Comparison of ENCODE assay signal across 16 cellular contexts in the genomic region with DNA sequence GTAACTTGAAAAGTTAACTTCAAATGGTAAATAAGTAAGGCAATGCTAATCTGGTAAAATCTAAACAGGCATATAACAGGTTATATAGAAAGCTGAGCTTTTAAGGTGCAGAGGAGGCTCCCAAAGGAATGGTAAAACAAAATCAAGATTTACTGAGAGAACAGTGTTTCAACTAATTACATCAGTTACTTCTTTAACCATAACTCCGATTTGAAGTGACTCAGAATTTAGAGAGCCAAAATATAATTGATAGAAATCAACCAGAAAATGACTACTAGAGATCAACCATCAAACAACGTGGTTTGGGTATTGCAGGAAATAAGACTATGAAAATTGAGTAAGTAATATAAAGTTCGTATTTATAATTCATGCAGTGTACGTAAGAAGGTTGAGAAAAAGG. TPM values are rescaled to one million over a fixed set of nuclear protein-coding genes. Genes with fewer than 3 reads are reported as not detected.
DNase-seq lines count a peak whose midpoint lies in the region; ATAC-seq and TF ChIP-seq lines count a peak whose summit lies in the region.
"Had no signal": no experiment of that assay in that cellular context is flagged by ENCODE, and none has a peak within 500 bp of the region (broad histone marks: within the 10 kb centered on the region; RNA-seq: fewer than 3 reads in every experiment).

No MANE protein-coding gene starts in this region.

- no peaks in the 10 kb centered on the region for H3K27me3 ChIP-seq in CD8-positive, alpha-beta T cell (ENCODE audit: insufficient read depth, low read length)
- no peaks in the 10 kb centered on the region for H3K27me3 ChIP-seq in naive thymus-derived CD4-positive, alpha-beta T cell (ENCODE audit: control insufficient read depth in 2 of 2, insufficient read depth in 2 of 2, low read length in 2 of 2)
- H3K27me3 ChIP-seq: spleen, uterus had no signal

- no peak for DNase-seq in CD8-positive, alpha-beta T cell
- DNase-seq in activated T-helper 2 cell treated with anti-CD3 and anti-CD28 coated beads, Interferon-gamma antibody, Interleukin-2, Interleukin-4, amounts not matched to agents 10 μg/mL and 5 μg/mL and 100 μg/mL, durations not matched to agents 14 hours and 24 hours and 36 hours (ENCODE audit: low spot score) = no peak
- DNase-seq in naive thymus-derived CD4-positive, alpha-beta T cell = no peak
- DNase-seq in RWPE1 (ENCODE audit: low spot score) = no peak
- no peak for DNase-seq in mucosa of gallbladder (ENCODE audit: low spot score)
- no peak for DNase-seq in cerebellum (ENCODE audit: low spot score)
- DNase-seq: C1 segment of cervical spinal cord, HFFc6, KBM-7, left colon, NCI-H1417 treated with DMSO at 0.1 percent for 48 hours, spleen, uterus, WERI-Rb-1 had no signal

- no peaks in the 10 kb centered on the region for H3K9me3 ChIP-seq in CD8-positive, alpha-beta T cell (ENCODE audit: low read length)
- no peaks in the 10 kb centered on the region for H3K9me3 ChIP-seq in naive thymus-derived CD4-positive, alpha-beta T cell (ENCODE audit: control insufficient read depth in 2 of 3, low read length in 3 of 3)
- H3K9me3 ChIP-seq: spleen, uterus had no signal

- TF ChIP-seq CTCF in CD8-positive, alpha-beta T cell (IDR thresholded peaks at IDR 0.05) = no peak
- TF ChIP-seq CTCF in RWPE1 (conservative IDR thresholded peaks at IDR 0.05; ENCODE audit: low read depth) = no peak

- H3K27ac ChIP-seq in CD8-positive, alpha-beta T cell (ENCODE audit: low read depth, low read length) = no peak overlapping the region
- H3K27ac ChIP-seq in naive thymus-derived CD4-positive, alpha-beta T cell (ENCODE audit: low read depth, low read length) = peak overlapping the region; percentile 20
- no peak overlapping the region for H3K27ac ChIP-seq in RWPE1
- H3K27ac ChIP-seq: spleen, uterus, WERI-Rb-1 had no signal

- H3K9me3 Mint-ChIP-seq in CD8-positive, alpha-beta T cell = no peaks in the 10 kb centered on the region
- no peaks in the 10 kb centered on the region for H3K9me3 Mint-ChIP-seq in IgD-negative memory B cell
- no peaks in the 10 kb centered on the region for H3K9me3 Mint-ChIP-seq in activated T-helper 2 cell treated with anti-CD3 and anti-CD28 coated beads, Interferon-gamma antibody, Interleukin-2, Interleukin-4, amounts not matched to agents 10 μg/mL and 5 μg/mL and 100 μg/mL, durations not matched to agents 14 hours and 24 hours and 36 hours
- H3K9me3 Mint-ChIP-seq in naive thymus-derived CD4-positive, alpha-beta T cell = no peaks in the 10 kb centered on the region
- H3K9me3 Mint-ChIP-seq: HFFc6 had no signal

- peaks cover 3% of the 10 kb centered on the region for H3K36me3 ChIP-seq in CD8-positive, alpha-beta T cell (ENCODE audit: insufficient read depth, low read length)
- peaks cover 0 to 7% (median 0%) of the 10 kb centered on the region in 3 experiments for H3K36me3 ChIP-seq in naive thymus-derived CD4-positive, alpha-beta T cell (ENCODE audit: control insufficient read depth in 2 of 3, insufficient read depth in 3 of 3, low read length in 3 of 3)
- H3K36me3 ChIP-seq: uterus had no signal

- no peak overlapping the region for H3K4me3 ChIP-seq in CD8-positive, alpha-beta T cell (ENCODE audit: low read depth, low read length)
- no peak overlapping the region for H3K4me3 ChIP-seq in naive thymus-derived CD4-positive, alpha-beta T cell (ENCODE audit: low read length)
- H3K4me3 ChIP-seq: spleen, uterus had no signal

- peaks cover 61% of the 10 kb centered on the region for H3K4me1 ChIP-seq in CD8-positive, alpha-beta T cell (ENCODE audit: insufficient read depth, low read length)
- H3K4me1 ChIP-seq in naive thymus-derived CD4-positive, alpha-beta T cell (ENCODE audit: control insufficient read depth in 2 of 2, insufficient read depth in 2 of 2, low read length in 2 of 2) = peaks cover 58 to 61% of the 10 kb centered on the region in 2 donors

- H3K4me1 Mint-ChIP-seq in CD8-positive, alpha-beta T cell (ENCODE audit: low read depth) = peaks cover 82% of the 10 kb centered on the region
- H3K4me1 Mint-ChIP-seq in IgD-negative memory B cell = peaks cover 58 to 60% (median 59%) of the 10 kb centered on the region in 3 donors
- peaks cover 63% of the 10 kb centered on the region for H3K4me1 Mint-ChIP-seq in activated T-helper 2 cell treated with anti-CD3 and anti-CD28 coated beads, Interferon-gamma antibody, Interleukin-2, Interleukin-4, amounts not matched to agents 10 μg/mL and 5 μg/mL and 100 μg/mL, durations not matched to agents 14 hours and 24 hours and 36 hours (ENCODE audit: low read depth)
- H3K4me1 Mint-ChIP-seq in naive thymus-derived CD4-positive, alpha-beta T cell = peaks cover 53 to 87% (median 74%) of the 10 kb centered on the region in 7 donors

- H3K27me3 Mint-ChIP-seq in CD8-positive, alpha-beta T cell (ENCODE audit: low read depth) = no peaks in the 10 kb centered on the region
- no peaks in the 10 kb centered on the region for H3K27me3 Mint-ChIP-seq in IgD-negative memory B cell
- no peaks in the 10 kb centered on the region for H3K27me3 Mint-ChIP-seq in activated T-helper 2 cell treated with anti-CD3 and anti-CD28 coated beads, Interferon-gamma antibody, Interleukin-2, Interleukin-4, amounts not matched to agents 10 μg/mL and 5 μg/mL and 100 μg/mL, durations not matched to agents 14 hours and 24 hours and 36 hours (ENCODE audit: low read depth)
- no peaks in the 10 kb centered on the region for H3K27me3 Mint-ChIP-seq in naive thymus-derived CD4-positive, alpha-beta T cell

- ATAC-seq in CD8-positive, alpha-beta T cell = peak; percentile 57
- no peak for ATAC-seq in naive thymus-derived CD4-positive, alpha-beta T cell
- ATAC-seq: left colon, SK-N-SH treated with all-trans-retinoic acid at 6 μM for 48 hours had no signal

- H3K27ac Mint-ChIP-seq in CD8-positive, alpha-beta T cell = peak overlapping the region; percentile 58
- H3K27ac Mint-ChIP-seq in IgD-negative memory B cell = peak overlapping the region in 2 of 3 donors; percentile 14 to 46
- H3K27ac Mint-ChIP-seq in activated T-helper 2 cell treated with anti-CD3 and anti-CD28 coated beads, Interferon-gamma antibody, Interleukin-2, Interleukin-4, amounts not matched to agents 10 μg/mL and 5 μg/mL and 100 μg/mL, durations not matched to agents 14 hours and 24 hours and 36 hours = peak overlapping the region; percentile 28
- peak overlapping the region; percentile 5 to 81 (median 48) for H3K27ac Mint-ChIP-seq in naive thymus-derived CD4-positive, alpha-beta T cell
- H3K27ac Mint-ChIP-seq: HFFc6 had no signal

- POLR2A ChIA-PET in CD8-positive, alpha-beta T cell (lab: Charles Lee) = no interaction called here
- POLR2A ChIA-PET in naive thymus-derived CD4-positive, alpha-beta T cell (lab: Charles Lee) = interaction anchor here (2.0 kb wide), 1 partner anchor 57 kb away, joined by 5 read pairs; a partner anchor contains a TSS
- POLR2A ChIA-PET in RWPE1 (lab: Yijun Ruan, JAX; ENCODE audit: low non-redundant PET) = no interaction called here

- H3K4me3 Mint-ChIP-seq in CD8-positive, alpha-beta T cell = peak overlapping the region; percentile 70
- peak overlapping the region in 3 of 4 donors; percentile 18 to 43 (median 21) for H3K4me3 Mint-ChIP-seq in IgD-negative memory B cell
- H3K4me3 Mint-ChIP-seq in activated T-helper 2 cell treated with anti-CD3 and anti-CD28 coated beads, Interferon-gamma antibody, Interleukin-2, Interleukin-4, amounts not matched to agents 10 μg/mL and 5 μg/mL and 100 μg/mL, durations not matched to agents 14 hours and 24 hours and 36 hours (ENCODE audit: low read depth) = peak overlapping the region; percentile 3
- H3K4me3 Mint-ChIP-seq in naive thymus-derived CD4-positive, alpha-beta T cell = peak overlapping the region; percentile 31 to 100 (median 64)
- H3K4me3 Mint-ChIP-seq: HFFc6 had no signal

- peaks cover 32% of the 10 kb centered on the region for H3K36me3 Mint-ChIP-seq in CD8-positive, alpha-beta T cell
- H3K36me3 Mint-ChIP-seq in IgD-negative memory B cell = peaks cover 8% of the 10 kb centered on the region
- H3K36me3 Mint-ChIP-seq in activated T-helper 2 cell treated with anti-CD3 and anti-CD28 coated beads, Interferon-gamma antibody, Interleukin-2, Interleukin-4, amounts not matched to agents 10 μg/mL and 5 μg/mL and 100 μg/mL, durations not matched to agents 14 hours and 24 hours and 36 hours (ENCODE audit: low read depth) = peaks cover 42% of the 10 kb centered on the region
- H3K36me3 Mint-ChIP-seq in naive thymus-derived CD4-positive, alpha-beta T cell = peaks cover 0 to 13% (median 11%) of the 10 kb centered on the region in 5 donors

- CTCF ChIA-PET in CD8-positive, alpha-beta T cell (lab: Charles Lee) = interaction anchor here (2.3 kb wide), 1 partner anchor 58 kb away, joined by 7 read pairs; a partner anchor contains a TSS
- CTCF ChIA-PET in naive thymus-derived CD4-positive, alpha-beta T cell (lab: Charles Lee) = no interaction called here
- CTCF ChIA-PET in RWPE1 (lab: Yijun Ruan, JAX) = no interaction called here

- intact Hi-C loops in CD8-positive, alpha-beta T cell (cut with DNase I, micrococcal nuclease) = no loop called here
- intact Hi-C loops in activated T-helper 2 cell treated with anti-CD3 and anti-CD28 coated beads, Interferon-gamma antibody, Interleukin-2, Interleukin-4, amounts not matched to agents 10 μg/mL and 5 μg/mL and 100 μg/mL, durations not matched to agents 14 hours and 24 hours and 36 hours (cut with micrococcal nuclease) = no loop called here
- intact Hi-C loops in naive thymus-derived CD4-positive, alpha-beta T cell (cut with micrococcal nuclease) = no loop called here

RNA-seq across cellular contexts. Expression of a gene that starts 6.9 kb away (rescaled TPM):
- total RNA-seq in CD8-positive, alpha-beta T cell = 100 to 1,000 TPM; 410 TPM
- 87.9 TPM for polyA plus RNA-seq in IgD-negative memory B cell
- total RNA-seq in activated T-helper 2 cell treated with anti-CD3 and anti-CD28 coated beads, Interferon-gamma antibody, Interleukin-2, Interleukin-4, amounts not matched to agents 10 μg/mL and 5 μg/mL and 100 μg/mL, durations not matched to agents 14 hours and 24 hours and 36 hours = 143 and 156 TPM in 2 replicates
- total RNA-seq in naive thymus-derived CD4-positive, alpha-beta T cell = 100 to 1,000 TPM; 161 to 299 (median 167) TPM
- polyA plus RNA-seq in naive thymus-derived CD4-positive, alpha-beta T cell = 100 to 1,000 TPM; 115 TPM
- 146 TPM for total RNA-seq in mucosa of gallbladder
- total RNA-seq in cerebellum = 186 TPM

RNA-seq across cellular contexts. Expression of a gene that starts 36.0 kb away (rescaled TPM):
- 1 to 10 TPM in 1 of 2 experiments, under 1 TPM in 1; 0.89 to 1.4 TPM for total RNA-seq in CD8-positive, alpha-beta T cell
- polyA plus RNA-seq in IgD-negative memory B cell = not detected
- 0.23 and 0.57 TPM in 2 replicates for total RNA-seq in activated T-helper 2 cell treated with anti-CD3 and anti-CD28 coated beads, Interferon-gamma antibody, Interleukin-2, Interleukin-4, amounts not matched to agents 10 μg/mL and 5 μg/mL and 100 μg/mL, durations not matched to agents 14 hours and 24 hours and 36 hours
- 1 to 10 TPM in 1 of 5 experiments, under 1 TPM in 4; 0.22 to 1.2 (median 0.34) TPM for total RNA-seq in naive thymus-derived CD4-positive, alpha-beta T cell
- under 1 TPM; 0.18 to 0.48 TPM for polyA plus RNA-seq in naive thymus-derived CD4-positive, alpha-beta T cell
- total RNA-seq in mucosa of gallbladder (2.4 TPM), cerebellum (34.6 TPM)

RNA-seq across cellular contexts. Expression of a gene that starts 58.1 kb away (rescaled TPM):
- total RNA-seq in CD8-positive, alpha-beta T cell = 10 to 100 TPM in 1 of 2 experiments, 1 to 10 TPM in 1; 9.8 to 10.2 TPM
- 18.6 TPM for polyA plus RNA-seq in IgD-negative memory B cell
- 57.4 and 59.0 TPM in 2 replicates for total RNA-seq in activated T-helper 2 cell treated with anti-CD3 and anti-CD28 coated beads, Interferon-gamma antibody, Interleukin-2, Interleukin-4, amounts not matched to agents 10 μg/mL and 5 μg/mL and 100 μg/mL, durations not matched to agents 14 hours and 24 hours and 36 hours
- total RNA-seq in naive thymus-derived CD4-positive, alpha-beta T cell = 10 to 100 TPM; 17.8 to 54.8 (median 35.0) TPM
- 10 to 100 TPM; 23.8 to 27.4 TPM for polyA plus RNA-seq in naive thymus-derived CD4-positive, alpha-beta T cell
- total RNA-seq in mucosa of gallbladder = 66.8 TPM
- total RNA-seq in cerebellum = 47.7 TPM

Comparison
In these comparisons a context has a peak if more than half of its experiments do, and no peak if none do; other contexts are left out.
1. H3K4me3 Mint-ChIP-seq: peak in every context shown above with its lines; median percentile 70 in CD8-positive, alpha-beta T cell; 64 in naive thymus-derived CD4-positive, alpha-beta T cell; 21 in IgD-negative memory B cell; 3 in activated T-helper 2 cell treated with anti-CD3 and anti-CD28 coated beads, Interferon-gamma antibody, Interleukin-2, Interleukin-4, amounts not matched to agents 10 μg/mL and 5 μg/mL and 100 μg/mL, durations not matched to agents 14 hours and 24 hours and 36 hours.
2. RNA of a gene that starts 36.0 kb away (total RNA-seq): 34.6 TPM in cerebellum (single experiment); 2.4 TPM in mucosa of gallbladder (single experiment), 0.89 to 1.4 TPM in CD8-positive, alpha-beta T cell, 0.23 to 0.57 TPM in activated T-helper 2 cell treated with anti-CD3 and anti-CD28 coated beads, Interferon-gamma antibody, Interleukin-2, Interleukin-4, amounts not matched to agents 10 μg/mL and 5 μg/mL and 100 μg/mL, durations not matched to agents 14 hours and 24 hours and 36 hours and 0.22 to 1.2 TPM in naive thymus-derived CD4-positive, alpha-beta T cell; every median in the first group is over 10 times any median in the second.
3. Peak in every context shown above with its lines, with median percentiles within 50 percentile points of each other: H3K27ac Mint-ChIP-seq.